Comparison of ENCODE assay signal across 10 cellular contexts in the genomic region with DNA sequence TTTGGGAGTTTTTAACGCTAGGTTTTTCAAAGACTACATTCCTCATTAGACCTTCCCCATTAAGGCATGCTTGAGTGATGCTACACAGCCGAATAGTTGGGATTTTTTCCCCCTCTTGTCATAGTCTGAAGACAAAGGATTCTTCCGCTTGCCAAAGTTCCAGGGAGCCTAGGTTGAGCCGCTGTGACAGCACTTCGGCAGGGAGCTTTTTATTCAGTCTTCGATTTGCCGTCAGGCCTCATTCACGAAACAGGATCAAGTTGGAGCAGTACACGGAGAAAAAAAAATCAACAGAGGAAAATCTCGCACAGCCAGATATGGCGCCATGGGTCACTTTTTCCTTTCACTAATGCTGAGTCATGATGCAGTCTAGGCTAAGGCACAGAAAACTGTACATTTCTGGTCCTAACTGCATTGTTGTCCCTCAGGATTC. TPM values are rescaled to one million over a fixed set of nuclear protein-coding genes. Genes with fewer than 3 reads are reported as not detected.
DNase-seq lines count a peak whose midpoint lies in the region; ATAC-seq, FAIRE-seq and TF ChIP-seq lines count a peak whose summit lies in the region.
"Had no signal": no experiment of that assay in that cellular context is flagged by ENCODE, and none has a peak within 500 bp of the region (broad histone marks: within the 10 kb centered on the region; RNA-seq: fewer than 3 reads in every experiment).

No MANE protein-coding gene starts in this region.

- peak overlapping the region; percentile 1; the same call in 1 of the 2 replicates for H4K5ac ChIP-seq in IMR-90 (ENCODE audit: low read depth, low read length)

- H3K14ac ChIP-seq in IMR-90 (replicated peaks; ENCODE audit: low read depth, low read length) = peak overlapping the region; percentile 52; the same call in 1 of the 2 replicates

- no peaks in the 10 kb centered on the region for H4K20me1 ChIP-seq in IMR-90 (ENCODE audit: insufficient read depth, low read length)

- in situ Hi-C loops in IMR-90 (cut with MboI; ENCODE audit: low sequenced_read_pairs) = no loop called here

- no peak overlapping the region for H3K9ac ChIP-seq in IMR-90 (ENCODE audit: low read depth, low read length)
- H3K9ac ChIP-seq in kidney (ENCODE audit: low read length in 2 of 2) = peak overlapping the region in 1 of 2 donors; percentile 29

- H3K4me3 Mint-ChIP-seq in activated naive CD4-positive, alpha-beta T cell treated with anti-CD3 and anti-CD28 coated beads for 36 hours = no peak overlapping the region

- peaks cover 2% of the 10 kb centered on the region for H3K36me3 Mint-ChIP-seq in activated naive CD4-positive, alpha-beta T cell treated with anti-CD3 and anti-CD28 coated beads for 36 hours (ENCODE audit: low read depth)

- peak overlapping the region; percentile 55; the same call in 1 of the 3 replicates for H2BK15ac ChIP-seq in IMR-90 (ENCODE audit: low read depth, low read length)

- H3K4me1 ChIP-seq in IMR-90 (ENCODE audit: control insufficient read depth, insufficient read depth, low read length) = 0 out of 2 replicates have a peak, but pooled peaks cover 3% of the 10 kb centered on the region
- H3K4me1 ChIP-seq in kidney (ENCODE audit: control insufficient read depth in 1 of 2, insufficient read depth in 1 of 2, low read depth in 1 of 2, low read length in 2 of 2) = peaks cover 0 to 5% of the 10 kb centered on the region in 2 donors
- H3K4me1 ChIP-seq in tibial artery = peaks cover 0 to 6% (median 3%) of the 10 kb centered on the region in 4 donors
- H3K4me1 ChIP-seq: gastrocnemius medialis had no signal

- peak overlapping the region; percentile 68 for H2AFZ ChIP-seq in IMR-90 (replicated peaks; ENCODE audit: low read length, poor library complexity)

- H2AK5ac ChIP-seq in IMR-90 (ENCODE audit: low read depth, low read length) = no peak overlapping the region

- no peaks in the 10 kb centered on the region for H3K36me3 ChIP-seq in IMR-90 (ENCODE audit: control insufficient read depth, insufficient read depth, low read length)
- no peaks in the 10 kb centered on the region for H3K36me3 ChIP-seq in kidney (ENCODE audit: control insufficient read depth in 1 of 2, insufficient read depth in 2 of 2, low read length in 2 of 2)
- no peaks in the 10 kb centered on the region for H3K36me3 ChIP-seq in tibial artery
- H3K36me3 ChIP-seq: gastrocnemius medialis had no signal

- DNase-seq in IMR-90 = peak; percentile 22
- DNase-seq in coronary artery (ENCODE audit: low spot score) = no peak
- DNase-seq in kidney = no peak
- DNase-seq in tibial artery = no peak
- DNase-seq in activated naive CD4-positive, alpha-beta T cell treated with Interleukin-2 at 50 U/mL for 16 hours = no peak
- DNase-seq in GF-D8 (lab: John Stamatoyannopoulos, UW) = no peak
- no peak for DNase-seq in activated naive CD4-positive, alpha-beta T cell treated with anti-CD3 and anti-CD28 coated beads for 36 hours
- DNase-seq: gastrocnemius medialis, NCI-H1048 had no signal

- no peak overlapping the region for H3K4me2 ChIP-seq in IMR-90 (ENCODE audit: low read depth, low read length)

- peak overlapping the region; percentile 28; the same call in 1 of the 2 replicates for H3K56ac ChIP-seq in IMR-90 (ENCODE audit: extremely low read depth, insufficient read depth, low read length)

- H3K27me3 ChIP-seq in IMR-90 (ENCODE audit: control insufficient read depth, insufficient read depth, low read length) = no peaks in the 10 kb centered on the region
- no peaks in the 10 kb centered on the region for H3K27me3 ChIP-seq in tibial artery
- H3K27me3 ChIP-seq: gastrocnemius medialis had no signal

- H3K4me3 ChIP-seq in IMR-90 (ENCODE audit: insufficient read depth, low read depth, low read length) = no peak overlapping the region
- H3K4me3 ChIP-seq in coronary artery = peak overlapping the region; percentile 47
- peak overlapping the region in 1 of 2 donors; percentile 24 for H3K4me3 ChIP-seq in kidney (ENCODE audit: low read length in 2 of 2)
- H3K4me3 ChIP-seq in tibial artery = peak overlapping the region in 1 of 2 donors; percentile 6
- H3K4me3 ChIP-seq: gastrocnemius medialis had no signal

- H3K18ac ChIP-seq in IMR-90 (ENCODE audit: low read depth, low read length) = no peak overlapping the region; the same call in 1 of the 2 replicates

- POLR2A ChIA-PET in IMR-90 (lab: Charles Lee; ENCODE audit: unreplicated experiment) = no interaction called here

- TF ChIP-seq RAD21 in IMR-90 (IDR thresholded peaks at IDR 0.05; ENCODE audit: low read length) = no peak

- peak overlapping the region; percentile 60; the same call in 1 of the 2 replicates for H4K91ac ChIP-seq in IMR-90 (ENCODE audit: insufficient read depth, low read depth, low read length)

- intact Hi-C loops in IMR-90 (cut with micrococcal nuclease) = no loop called here
- intact Hi-C loops in kidney (cut with DNase I) = no loop called here
- intact Hi-C loops in tibial artery (cut with DNase I; ENCODE audit: low total_unique reads) = no loop called here
- intact Hi-C loops in activated naive CD4-positive, alpha-beta T cell treated with anti-CD3 and anti-CD28 coated beads for 36 hours (cut with micrococcal nuclease) = no loop called here

- no TSS peak for BruUV-seq in IMR-90 (replicated peaks; lab: Mats Ljungman, UMichigan)

- no peak overlapping the region; the same call in 1 of the 2 replicates for H3K27ac ChIP-seq in IMR-90 (ENCODE audit: insufficient read depth, low read length)
- peak overlapping the region; percentile 46 to 79 for H3K27ac ChIP-seq in coronary artery
- H3K27ac ChIP-seq in kidney (ENCODE audit: low read depth in 2 of 2, low read length in 2 of 2) = peak overlapping the region; percentile 61 to 74
- H3K27ac ChIP-seq in tibial artery = peak overlapping the region; percentile 32 to 53
- H3K27ac ChIP-seq: gastrocnemius medialis had no signal

- dilution Hi-C loops in IMR-90 (cut with HindIII; ENCODE audit: low sequenced_read_pairs, unreplicated experiment) = no loop called here

- no peak for FAIRE-seq in kidney (lab: Jason Lieb, UNC)

- no peaks in the 10 kb centered on the region for H3K79me1 ChIP-seq in IMR-90 (ENCODE audit: low read depth in 1 of 2, low read length in 2 of 2)

- peak; percentile 88 for ATAC-seq in IMR-90 (ENCODE audit: low read depth)
- ATAC-seq in HG03280 (IDR thresholded peaks at IDR 0.05; ENCODE audit: unreplicated experiment) = no peak

- H3K27ac Mint-ChIP-seq in activated naive CD4-positive, alpha-beta T cell treated with anti-CD3 and anti-CD28 coated beads for 36 hours = no peak overlapping the region

- H3K9me3 ChIP-seq in IMR-90 (ENCODE audit: control insufficient read depth, insufficient read depth, low read length) (peaks cover 8% of the 10 kb centered on the region), kidney (ENCODE audit: control insufficient read depth in 1 of 2, low read length in 2 of 2) (peaks cover 0 to 7% of the 10 kb centered on the region in 2 donors), tibial artery (peaks cover 0 to 11% (median 11%) of the 10 kb centered on the region in 3 donors)
- H3K9me3 ChIP-seq: gastrocnemius medialis had no signal

- 69% methylated on average over 8 of the region's 11 CpGs; no CpG with 5 or more reads in 1 of the 2 experiments for WGBS in IMR-90 (ENCODE audit: extremely low coverage in 2 of 2, insufficient read length in 1 of 2), 2 experiments

- TF ChIP-seq CTCF in IMR-90 (conservative IDR thresholded peaks at IDR 0.05; ENCODE audit: low read depth, low read length) = no peak
- TF ChIP-seq CTCF in coronary artery (IDR thresholded peaks at IDR 0.05) = no peak
- no peak for TF ChIP-seq CTCF in kidney (IDR thresholded peaks at IDR 0.05; ENCODE audit: borderline replicate concordance, extremely low read depth, insufficient read depth)
- TF ChIP-seq CTCF in tibial artery (IDR thresholded peaks at IDR 0.05) = no peak

- peak overlapping the region; percentile 73 for H2BK120ac ChIP-seq in IMR-90 (ENCODE audit: low read depth, low read length)

- peaks cover 13% of the 10 kb centered on the region for H3K9me3 Mint-ChIP-seq in activated naive CD4-positive, alpha-beta T cell treated with anti-CD3 and anti-CD28 coated beads for 36 hours

- peaks cover 2% of the 10 kb centered on the region; the same call in 1 of the 2 replicates for H3K9me1 ChIP-seq in IMR-90 (ENCODE audit: insufficient read depth, low read length)

- H3K27me3 Mint-ChIP-seq in activated naive CD4-positive, alpha-beta T cell treated with anti-CD3 and anti-CD28 coated beads for 36 hours (ENCODE audit: low read depth) = no peaks in the 10 kb centered on the region

- peak overlapping the region in 1 of 2 experiments; percentile 64; a peak in 2 of 4 replicates for H4K8ac ChIP-seq in IMR-90 (ENCODE audit: low read depth in 2 of 2, low read length in 2 of 2)

- CTCF ChIA-PET in IMR-90 (lab: Yijun Ruan, JAX) = no interaction called here
- CTCF ChIA-PET in activated naive CD4-positive, alpha-beta T cell treated with anti-CD3 and anti-CD28 coated beads for 36 hours (lab: Charles Lee) = no interaction called here

- H3K23ac ChIP-seq in IMR-90 (ENCODE audit: low read depth, low read length) = peak overlapping the region; percentile 65; the same call in 1 of the 2 replicates

- H2AK9ac ChIP-seq in IMR-90 (replicated peaks; ENCODE audit: low read depth, low read length, poor library complexity) = no peak overlapping the region

- H3K4ac ChIP-seq in IMR-90 (ENCODE audit: low read depth, low read length) = peak overlapping the region; percentile 22

- H2BK5ac ChIP-seq in IMR-90 (ENCODE audit: low read depth, low read length, poor library complexity, severe bottlenecking) = peak overlapping the region; percentile 69

- no peaks in the 10 kb centered on the region for H3K4me1 Mint-ChIP-seq in activated naive CD4-positive, alpha-beta T cell treated with anti-CD3 and anti-CD28 coated beads for 36 hours (ENCODE audit: low read depth)

- peak overlapping the region; percentile 80; the same call in 1 of the 2 replicates for H2BK20ac ChIP-seq in IMR-90 (ENCODE audit: low read depth, low read length)

- no peak for TF ChIP-seq POLR2A in IMR-90 (IDR thresholded peaks at IDR 0.05; ENCODE audit: low read depth, low read length)

TF ChIP-seq in IMR-90, 13 proteins besides CTCF, POLR2A, EP300 and RAD21 (continues in another document):
- peak; percentile 89 for TF ChIP-seq NFE2L2 (IDR thresholded peaks at IDR 0.05; ENCODE audit: low read depth, low read length)

RNA-seq across cellular contexts. Expression of gene SHROOM3, which starts 24.3 kb away (rescaled TPM):
- 18.1 and 19.5 TPM in 2 replicates for total RNA-seq in IMR-90 (2012; rRNA removed)
- 10.8 and 14.2 TPM in 2 replicates for polyA plus RNA-seq in IMR-90 (2012; rRNA removed)
- polyA plus RNA-seq in IMR-90 (2012; cell fraction: cytosol; rRNA removed) = 7.3 and 10.8 TPM in 2 replicates
- 9.4 and 11.4 TPM in 2 replicates for polyA plus RNA-seq in IMR-90 (2012; cell fraction: nucleus; rRNA removed; ENCODE audit: low replicate concordance)
- 67.3 TPM for total RNA-seq in kidney
- 5.5 TPM for polyA plus RNA-seq in kidney (ENCODE audit: insufficient read depth, low read depth, low replicate concordance)
- under 1 TPM; 0.12 to 0.21 TPM for total RNA-seq in activated naive CD4-positive, alpha-beta T cell treated with anti-CD3 and anti-CD28 coated beads for 36 hours

RNA-seq across cellular contexts. Expression of gene CCDC158, which starts 38.4 kb away (rescaled TPM):
- total RNA-seq in IMR-90 (2012; rRNA removed) (not detected in 2 replicates), kidney (1.0 TPM)
- polyA plus RNA-seq in IMR-90 (2012; rRNA removed) (not detected in 2 replicates), kidney (ENCODE audit: insufficient read depth, low read depth, low replicate concordance) (0.24 TPM)
- polyA plus RNA-seq in IMR-90 (2012; cell fraction: cytosol; rRNA removed) = not detected in 2 replicates
- polyA plus RNA-seq in IMR-90 (2012; cell fraction: nucleus; rRNA removed; ENCODE audit: low replicate concordance) = not detected in 2 replicates
- total RNA-seq in activated naive CD4-positive, alpha-beta T cell treated with anti-CD3 and anti-CD28 coated beads for 36 hours = not detected
- total RNA-seq: gastrocnemius medialis had no signal

Comparison
In these comparisons a context has a peak if more than half of its experiments do, and no peak if none do; other contexts are left out.
1. RNA of gene SHROOM3, which starts 24.3 kb away (total RNA-seq): 67.3 TPM in kidney (single experiment) and 18.1 to 19.5 TPM in IMR-90; 0.12 to 0.21 TPM in activated naive CD4-positive, alpha-beta T cell treated with anti-CD3 and anti-CD28 coated beads for 36 hours; every median in the first group is over 10 times any median in the second.